Comparison of ENCODE assay signal across 8 cellular contexts in the genomic region with DNA sequence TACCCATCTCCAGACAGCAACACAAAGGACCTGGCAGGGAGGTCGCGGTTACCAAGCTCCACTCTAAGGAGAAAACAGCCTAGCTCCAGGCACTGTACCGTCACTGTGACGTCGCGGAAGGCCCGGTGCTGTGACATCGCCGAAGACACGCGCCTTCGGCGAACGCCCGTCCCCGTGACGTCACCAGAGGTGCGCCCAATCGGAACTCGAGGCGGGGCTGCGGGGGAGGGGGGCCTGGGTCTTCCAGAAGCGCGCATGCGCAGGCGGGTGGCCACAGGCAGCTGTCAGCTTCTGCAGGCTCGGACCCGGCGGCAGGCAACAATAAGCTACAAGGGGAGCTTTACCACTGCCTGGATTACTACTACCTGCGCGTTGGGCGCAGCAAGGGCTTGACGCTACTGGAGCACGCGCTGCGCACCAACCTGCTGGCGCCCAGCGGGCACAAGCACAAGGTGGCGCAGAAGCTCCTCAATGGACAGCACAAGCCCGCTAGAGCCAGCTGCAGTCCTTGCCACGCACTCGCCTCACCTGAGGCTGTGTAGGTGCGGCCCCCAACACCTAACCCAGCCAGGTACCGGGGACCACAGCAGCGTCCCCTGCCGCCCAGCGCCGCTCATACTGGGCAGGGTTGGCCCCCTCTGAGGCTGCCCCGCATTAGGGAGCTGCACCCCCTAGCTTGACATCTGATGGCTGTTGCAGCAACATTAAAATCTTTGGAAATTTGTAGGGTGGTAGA.
DNase-seq lines count a peak whose midpoint lies in the region; ATAC-seq and TF ChIP-seq lines count a peak whose summit lies in the region.

No MANE protein-coding gene starts in this region.

- H3K27ac Mint-ChIP-seq in activated T-cell treated with anti-CD3 and anti-CD28 coated beads, Interleukin-2, amount 50 U/mL, for 24 hours: peak overlapping the region; percentile 37

- H3K9me3 Mint-ChIP-seq in activated T-cell treated with anti-CD3 and anti-CD28 coated beads, Interleukin-2, amount 50 U/mL, for 24 hours: peaks cover 2% of the 10 kb centered on the region

- peak; percentile 60 for TF ChIP-seq CTCF in GM10266 (IDR thresholded peaks at IDR 0.05; ENCODE audit: control insufficient read depth, insufficient read depth, low read depth, missing control alignments)

- peak; percentile 85 for DNase-seq in GM10266 (ENCODE audit: extremely low spot score)
- DNase-seq in NCI-H524 treated with DMSO at 0.1 percent for 48 hours (lab: John Stamatoyannopoulos, UW): peak; percentile 20
- peak; percentile 90 for DNase-seq in activated T-cell treated with anti-CD3 and anti-CD28 coated beads, Interleukin-2, amount 50 U/mL, for 24 hours
- peak; percentile 90 to 92 for DNase-seq in erythroblast (lab: John Stamatoyannopoulos, UW)
- peak; percentile 67 for DNase-seq in middle frontal gyrus (ENCODE audit: extremely low spot score, low spot score)
- DNase-seq in stimulated activated CD8-positive, alpha-beta memory T cell treated with anti-CD3 and anti-CD28 coated beads, Interleukin-15, amount 100 ng/mL, for 4 hours (ENCODE audit: low read depth in 2 of 2): peak; percentile 66 to 69
- DNase-seq in NCI-H2196 treated with DMSO at 0.1 percent for 48 hours (lab: John Stamatoyannopoulos, UW; ENCODE audit: unreplicated experiment): no peak

- peak overlapping the region; percentile 73 for H3K4me3 Mint-ChIP-seq in activated T-cell treated with anti-CD3 and anti-CD28 coated beads, Interleukin-2, amount 50 U/mL, for 24 hours

- H3K27me3 Mint-ChIP-seq in activated T-cell treated with anti-CD3 and anti-CD28 coated beads, Interleukin-2, amount 50 U/mL, for 24 hours: no peaks in the 10 kb centered on the region

- H3K36me3 Mint-ChIP-seq in activated T-cell treated with anti-CD3 and anti-CD28 coated beads, Interleukin-2, amount 50 U/mL, for 24 hours (ENCODE audit: low read depth): peaks cover 5% of the 10 kb centered on the region

- ATAC-seq in HG02884 (IDR thresholded peaks at IDR 0.05; ENCODE audit: unreplicated experiment): peak; percentile 50

- peaks cover 23% of the 10 kb centered on the region for H3K4me1 Mint-ChIP-seq in activated T-cell treated with anti-CD3 and anti-CD28 coated beads, Interleukin-2, amount 50 U/mL, for 24 hours (ENCODE audit: low read depth)

- TF ChIP-seq POLR2A in erythroblast (IDR thresholded peaks at IDR 0.05; ENCODE audit: low read length): peak; percentile 41
